Comparison of ENCODE assay signal across 25 cellular contexts in the genomic region with DNA sequence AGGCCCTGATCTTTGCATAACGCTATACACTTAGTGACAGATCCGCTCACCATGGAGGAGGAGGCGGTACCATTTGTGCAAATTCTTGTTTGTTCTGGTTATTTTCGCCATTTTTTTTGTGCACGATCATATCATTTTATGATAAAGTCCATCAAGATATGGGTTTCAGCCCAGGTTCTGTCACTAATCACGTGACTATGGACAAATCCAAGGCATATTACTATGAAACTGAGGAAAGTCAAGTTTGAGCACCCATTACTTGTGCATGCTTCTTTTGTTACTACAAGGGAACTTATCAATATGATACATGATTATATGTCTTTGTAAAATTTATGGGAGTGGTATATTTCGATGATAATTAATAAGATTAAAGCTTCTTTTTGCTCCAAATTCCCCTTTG.
"Had no signal": no experiment of that assay in that cellular context is flagged by ENCODE, and none has a peak within 500 bp of the region (broad histone marks: within the 10 kb centered on the region; RNA-seq: fewer than 3 reads in every experiment).

No MANE protein-coding gene starts in this region.

- H3K27ac ChIP-seq: coronary artery, dorsolateral prefrontal cortex, epithelial cell of prostate, esophagus squamous epithelium, gastroesophageal sphincter, heart right ventricle, left lung, lower lobe of right lung had no signal

- H3K27me3 Mint-ChIP-seq: naive B cell had no signal

- H3K4me3 Mint-ChIP-seq: mesothelial cell of epicardium, naive B cell had no signal

- DNase-seq: dermis blood vessel endothelial cell; dorsolateral prefrontal cortex; effector CD4-positive, alpha-beta T cell; effector memory CD4-positive, alpha-beta T cell; erythroblast; esophagus squamous epithelium; foreskin fibroblast; heart right ventricle; hippocampal formation; left cardiac atrium; left lung; left ventricle myocardium superior; lower lobe of right lung; mesenchymal stem cell; mucosa of descending colon; naive B cell had no signal

- H3K9me3 ChIP-seq: esophagus squamous epithelium, gastroesophageal sphincter, lower lobe of right lung had no signal

- H3K4me3 ChIP-seq: coronary artery, dorsolateral prefrontal cortex, esophagus squamous epithelium, gastroesophageal sphincter, heart right ventricle, left lung, lower lobe of right lung, mucosa of descending colon had no signal

- H3K4me1 ChIP-seq: gastroesophageal sphincter, heart right ventricle, left lung, lower lobe of right lung had no signal

- H3K36me3 Mint-ChIP-seq: naive B cell had no signal

- H3K27me3 ChIP-seq: dorsolateral prefrontal cortex, esophagus squamous epithelium, gastroesophageal sphincter, heart right ventricle, left lung had no signal

- FAIRE-seq: colon, endometrium, frontal cortex, islet of Langerhans, keratinocyte had no signal

- H3K4me1 Mint-ChIP-seq: naive B cell had no signal

- H3K27ac Mint-ChIP-seq: mesothelial cell of epicardium, naive B cell had no signal

- ATAC-seq: gastroesophageal sphincter, heart right ventricle, left cardiac atrium, left ventricle myocardium superior, lower lobe of right lung, mucosa of descending colon had no signal

- H3K36me3 ChIP-seq: esophagus squamous epithelium, gastroesophageal sphincter, heart right ventricle, left lung, lower lobe of right lung had no signal
